ENCODE assay signal across 1 cellular context in genomic region chr4:152531479-152531878, GRCh38.
TF ChIP-seq lines count a peak whose summit lies in the region.

No MANE protein-coding gene starts in this region.

TF ChIP-seq in IMR-90, 13 proteins besides CTCF, POLR2A, EP300 and RAD21:
- TF ChIP-seq, protein P1, sequence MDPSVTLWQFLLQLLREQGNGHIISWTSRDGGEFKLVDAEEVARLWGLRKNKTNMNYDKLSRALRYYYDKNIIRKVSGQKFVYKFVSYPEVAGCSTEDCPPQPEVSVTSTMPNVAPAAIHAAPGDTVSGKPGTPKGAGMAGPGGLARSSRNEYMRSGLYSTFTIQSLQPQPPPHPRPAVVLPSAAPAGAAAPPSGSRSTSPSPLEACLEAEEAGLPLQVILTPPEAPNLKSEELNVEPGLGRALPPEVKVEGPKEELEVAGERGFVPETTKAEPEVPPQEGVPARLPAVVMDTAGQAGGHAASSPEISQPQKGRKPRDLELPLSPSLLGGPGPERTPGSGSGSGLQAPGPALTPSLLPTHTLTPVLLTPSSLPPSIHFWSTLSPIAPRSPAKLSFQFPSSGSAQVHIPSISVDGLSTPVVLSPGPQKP (IDR thresholded peaks at IDR 0.05; ENCODE audit: borderline replicate concordance, low read depth, low read length) = no peak
- no peak for TF ChIP-seq MAFK (IDR thresholded peaks at IDR 0.05; ENCODE audit: low read depth, low read length)
- no peak for TF ChIP-seq NFE2L2 (IDR thresholded peaks at IDR 0.05; ENCODE audit: low read depth, low read length)
- no peak for TF ChIP-seq CHD1 (IDR thresholded peaks at IDR 0.05; ENCODE audit: low read depth, low read length)
- no peak for TF ChIP-seq RCOR1 (IDR thresholded peaks at IDR 0.05; ENCODE audit: insufficient replicate concordance, low read length)
- no peak for TF ChIP-seq FOS (IDR thresholded peaks at IDR 0.05; ENCODE audit: low read depth, low read length)
- no peak for TF ChIP-seq RFX5 (IDR thresholded peaks at IDR 0.05; ENCODE audit: low read depth, low read length)
- no peak for TF ChIP-seq MXI1 (IDR thresholded peaks at IDR 0.05; ENCODE audit: borderline replicate concordance, low read depth, low read length)
- no peak for TF ChIP-seq SMC3 (IDR thresholded peaks at IDR 0.05; ENCODE audit: low read depth, low read length)
- no peak for TF ChIP-seq USF2 (IDR thresholded peaks at IDR 0.05; ENCODE audit: low read depth, low read length)
- no peak for TF ChIP-seq BHLHE40 (IDR thresholded peaks at IDR 0.05; ENCODE audit: low read depth, low read length)
- no peak for TF ChIP-seq CEBPB (IDR thresholded peaks at IDR 0.05; ENCODE audit: low read depth, low read length)
- TF ChIP-seq MAZ (IDR thresholded peaks at IDR 0.05; ENCODE audit: borderline replicate concordance, low read depth, low read length) = no peak
